17 cellular contexts compared by ENCODE assay signal in the genomic region with DNA sequence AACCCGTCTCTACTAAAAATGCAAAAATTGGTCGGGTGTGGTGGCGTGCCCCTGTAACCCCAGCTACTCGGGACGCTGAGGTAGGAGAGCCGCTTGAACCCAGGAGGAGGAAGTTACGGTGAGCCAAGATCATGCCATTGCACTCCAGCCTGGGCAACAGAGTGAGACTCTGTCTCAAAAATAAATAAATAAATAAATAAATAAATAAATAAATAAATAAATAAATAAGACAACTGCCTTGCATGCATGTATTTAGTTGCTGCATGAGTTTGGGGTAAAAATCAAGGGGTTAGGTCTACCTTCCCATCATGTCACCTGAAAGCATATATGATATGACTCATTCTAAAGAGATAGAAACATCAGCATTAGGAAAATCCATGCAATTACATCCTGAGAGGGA.
DNase-seq lines count a peak whose midpoint lies in the region; TF ChIP-seq lines count a peak whose summit lies in the region.
"Had no signal": no experiment of that assay in that cellular context is flagged by ENCODE, and none has a peak within 500 bp of the region (broad histone marks: within the 10 kb centered on the region; RNA-seq: fewer than 3 reads in every experiment).

No MANE protein-coding gene starts in this region.

- TF ChIP-seq POLR2A in sigmoid colon (IDR thresholded peaks at IDR 0.05) (no peak), breast epithelium (IDR thresholded peaks at IDR 0.05) (no peak)

- H3K36me3 ChIP-seq in HEK293 (ENCODE audit: control insufficient read depth in 2 of 2, insufficient read depth in 1 of 2, low read length in 2 of 2) (no peaks in the 10 kb centered on the region), hepatocyte (replicated peaks; ENCODE audit: insufficient read depth, low read depth) (no peaks in the 10 kb centered on the region), sigmoid colon (no peaks in the 10 kb centered on the region), breast epithelium (no peaks in the 10 kb centered on the region)
- H3K36me3 ChIP-seq: BLaER1 treated with 17β-estradiol and CSF1 and Interleukin-3, amounts not matched to agents 10 nM and 100 nM had no signal

- H3K9me3 ChIP-seq in HEK293 (ENCODE audit: control insufficient read depth, insufficient read depth, low read depth, low read length) (no peaks in the 10 kb centered on the region), hepatocyte (ENCODE audit: low read depth) (no peaks in the 10 kb centered on the region), sigmoid colon (no peaks in the 10 kb centered on the region), breast epithelium (no peaks in the 10 kb centered on the region)
- H3K9me3 ChIP-seq: A549; BLaER1 treated with 17β-estradiol and CSF1 and Interleukin-3, amounts not matched to agents 10 nM and 100 nM; Caco-2 had no signal

- no peak for DNase-seq in hepatocyte (ENCODE audit: low spot score)
- no peak for DNase-seq in sigmoid colon
- no peak for DNase-seq in NCI-H146 (lab: John Stamatoyannopoulos, UW)
- DNase-seq in GM19238 (ENCODE audit: insufficient read length, low spot score): no peak
- no peak for DNase-seq in breast epithelium (ENCODE audit: low spot score in 2 of 2)
- DNase-seq: AML-193; Caco-2; Calu3; CD4-positive, alpha-beta T cell; CD8-positive, alpha-beta T cell; DMS79 treated with DMSO at 0.1 percent for 48 hours; GF-D8 had no signal

- H3K79me2 ChIP-seq in hepatocyte: no peaks in the 10 kb centered on the region

- no peak overlapping the region for H3K4me2 ChIP-seq in hepatocyte
- H3K4me2 ChIP-seq: A549; BLaER1 treated with 17β-estradiol and CSF1 and Interleukin-3, amounts not matched to agents 10 nM and 100 nM had no signal

- H3K27me3 ChIP-seq in hepatocyte: no peaks in the 10 kb centered on the region
- H3K27me3 ChIP-seq in sigmoid colon: no peaks in the 10 kb centered on the region
- H3K27me3 ChIP-seq in breast epithelium: no peaks in the 10 kb centered on the region
- H3K27me3 ChIP-seq: BLaER1 treated with 17β-estradiol and CSF1 and Interleukin-3, amounts not matched to agents 10 nM and 100 nM had no signal

- no peak for TF ChIP-seq EP300 in sigmoid colon (IDR thresholded peaks at IDR 0.05)

- WGBS in hepatocyte (ENCODE audit: low lambda C conversion rate, missing lambda C conversion rate): 100% methylated on average over 6 of the region's 7 CpGs
- WGBS in sigmoid colon, 2 donors: 97 to 98% methylated on average over 7 of the region's 7 CpGs

- H3K4me3 ChIP-seq in HEK293 (ENCODE audit: low read depth, low read length): no peak overlapping the region
- H3K4me3 ChIP-seq in hepatocyte: no peak overlapping the region
- no peak overlapping the region for H3K4me3 ChIP-seq in sigmoid colon
- H3K4me3 ChIP-seq in breast epithelium: no peak overlapping the region
- H3K4me3 ChIP-seq: A549; BLaER1 treated with 17β-estradiol and CSF1 and Interleukin-3, amounts not matched to agents 10 nM and 100 nM had no signal

- intact Hi-C loops in sigmoid colon (cut with DNase I) (loop anchor here (2.0 to 5.0 kb wide), 2 partner anchors 43 to 44 kb away; no protein-coding TSS in a partner anchor), breast epithelium (cut with DNase I; ENCODE audit: low total_unique reads) (no loop called here)

- no peaks in the 10 kb centered on the region for H4K20me1 ChIP-seq in hepatocyte (ENCODE audit: insufficient read depth, poor library complexity, severe bottlenecking)
- H4K20me1 ChIP-seq: BLaER1 treated with 17β-estradiol and CSF1 and Interleukin-3, amounts not matched to agents 10 nM and 100 nM had no signal

- H2AFZ ChIP-seq in hepatocyte: no peak overlapping the region

- no peak overlapping the region for H3K27ac ChIP-seq in HEK293 (ENCODE audit: extremely low read depth, low read depth, low read length)
- peak overlapping the region; percentile 34 for H3K27ac ChIP-seq in hepatocyte
- H3K27ac ChIP-seq in sigmoid colon: peak overlapping the region in 3 of 4 donors; percentile 27 to 45 (median 40)
- H3K27ac ChIP-seq in breast epithelium: no peak overlapping the region
- H3K27ac ChIP-seq: 22Rv1; A549; BLaER1 treated with 17β-estradiol and CSF1 and Interleukin-3, amounts not matched to agents 10 nM and 100 nM; C4-2B had no signal

- TF ChIP-seq CTCF in HEK293 (tag by site-specific recombination; IDR thresholded peaks at IDR 0.05) (no peak), hepatocyte (IDR thresholded peaks at IDR 0.05; ENCODE audit: poor library complexity) (no peak), sigmoid colon (IDR thresholded peaks at IDR 0.05) (no peak), breast epithelium (IDR thresholded peaks at IDR 0.05) (no peak)

- POLR2A ChIA-PET in HEK293 (lab: Yijun Ruan, JAX): no interaction called here

- H3K4me1 ChIP-seq in HEK293 (ENCODE audit: control insufficient read depth, insufficient read depth, low read length) (no peaks in the 10 kb centered on the region), hepatocyte (ENCODE audit: insufficient read depth) (peaks cover 5% of the 10 kb centered on the region), sigmoid colon (peaks cover 0 to 29% (median 24%) of the 10 kb centered on the region in 4 donors), breast epithelium (no peaks in the 10 kb centered on the region)
- H3K4me1 ChIP-seq: A549; BLaER1 treated with 17β-estradiol and CSF1 and Interleukin-3, amounts not matched to agents 10 nM and 100 nM; Caco-2 had no signal

- no peaks in the 10 kb centered on the region for H3K9me2 ChIP-seq in hepatocyte (replicated peaks; ENCODE audit: insufficient read depth)

- CTCF ChIA-PET in HEK293 (lab: Yijun Ruan, JAX): interaction anchor here (0.7 to 1.8 kb wide), 2 partner anchors 167 to 301 kb away, joined by 3 to 4 read pairs; no protein-coding TSS in a partner anchor

TF ChIP-seq in HEK293, 187 proteins besides CTCF, POLR2A, EP300 and RAD21 (continues in another document):
- TF ChIP-seq GLIS1 (tag by site-specific recombination; IDR thresholded peaks at IDR 0.05): no peak
- no peak for TF ChIP-seq ZNF677 (tag by site-specific recombination; IDR thresholded peaks at IDR 0.05)
- no peak for TF ChIP-seq ZNF621 (tag by site-specific recombination; IDR thresholded peaks at IDR 0.05)
- peak; percentile 51; the same call in 1 of the 2 replicates for TF ChIP-seq ZBTB8A (tag by site-specific recombination; IDR thresholded peaks at IDR 0.05)
- peak; percentile 83 for TF ChIP-seq ZNF394 (tag by site-specific recombination; IDR thresholded peaks at IDR 0.05; ENCODE audit: borderline replicate concordance)
- no peak for TF ChIP-seq ZNF561 (tag by site-specific recombination; IDR thresholded peaks at IDR 0.05; ENCODE audit: borderline replicate concordance)
- peak; percentile 54 for TF ChIP-seq ZNF623 (tag by site-specific recombination; IDR thresholded peaks at IDR 0.05)
- TF ChIP-seq ZNF558 (tag by site-specific recombination; IDR thresholded peaks at IDR 0.05): peak; percentile 39; the same call in 1 of the 2 replicates
- no peak for TF ChIP-seq ZBTB21 (tag by site-specific recombination; IDR thresholded peaks at IDR 0.05)
- TF ChIP-seq TCF7L2 (IDR thresholded peaks at IDR 0.05; ENCODE audit: borderline replicate concordance, low read depth, low read length): no peak
- TF ChIP-seq YY1 (tag by site-specific recombination; IDR thresholded peaks at IDR 0.05): no peak
- no peak; the same call in 1 of the 2 replicates for TF ChIP-seq GLI2 (tag by site-specific recombination; IDR thresholded peaks at IDR 0.05; ENCODE audit: borderline replicate concordance, low read depth)
- 0 out of 2 replicates have a peak, but pooled peaks have one; percentile 7 for TF ChIP-seq ZNF292 (tag by site-specific recombination; IDR thresholded peaks at IDR 0.05; ENCODE audit: borderline replicate concordance, low read depth)
- TF ChIP-seq ZNF37A (tag by site-specific recombination; IDR thresholded peaks at IDR 0.05): no peak
- no peak for TF ChIP-seq EGR2 (tag by site-specific recombination; IDR thresholded peaks at IDR 0.05; ENCODE audit: low read depth)
- peak; percentile 53; the same call in 1 of the 2 replicates for TF ChIP-seq ZNF140 (tag by site-specific recombination; IDR thresholded peaks at IDR 0.05)
- no peak for TF ChIP-seq ZNF843 (tag by site-specific recombination; IDR thresholded peaks at IDR 0.05)
- peak; percentile 17; the same call in 1 of the 2 replicates for TF ChIP-seq ZNF654 (tag by site-specific recombination; IDR thresholded peaks at IDR 0.05; ENCODE audit: low read depth)
- TF ChIP-seq ZNF426 (tag by site-specific recombination; IDR thresholded peaks at IDR 0.05): peak; percentile 72
- TF ChIP-seq ZNF211 (tag by site-specific recombination; IDR thresholded peaks at IDR 0.05; ENCODE audit: low read depth): no peak
- no peak for TF ChIP-seq ZFP37 (tag by site-specific recombination; IDR thresholded peaks at IDR 0.05)
- TF ChIP-seq, protein P1, sequence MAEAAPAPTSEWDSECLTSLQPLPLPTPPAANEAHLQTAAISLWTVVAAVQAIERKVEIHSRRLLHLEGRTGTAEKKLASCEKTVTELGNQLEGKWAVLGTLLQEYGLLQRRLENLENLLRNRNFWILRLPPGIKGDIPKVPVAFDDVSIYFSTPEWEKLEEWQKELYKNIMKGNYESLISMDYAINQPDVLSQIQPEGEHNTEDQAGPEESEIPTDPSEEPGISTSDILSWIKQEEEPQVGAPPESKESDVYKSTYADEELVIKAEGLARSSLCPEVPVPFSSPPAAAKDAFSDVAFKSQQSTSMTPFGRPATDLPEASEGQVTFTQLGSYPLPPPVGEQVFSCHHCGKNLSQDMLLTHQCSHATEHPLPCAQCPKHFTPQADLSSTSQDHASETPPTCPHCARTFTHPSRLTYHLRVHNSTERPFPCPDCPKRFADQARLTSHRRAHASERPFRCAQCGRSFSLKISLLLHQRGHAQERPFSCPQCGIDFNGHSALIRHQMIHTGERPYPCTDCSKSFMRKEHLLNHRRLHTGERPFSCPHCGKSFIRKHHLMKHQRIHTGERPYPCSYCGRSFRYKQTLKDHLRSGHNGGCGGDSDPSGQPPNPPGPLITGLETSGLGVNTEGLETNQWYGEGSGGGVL (tag by site-specific recombination; IDR thresholded peaks at IDR 0.05): no peak
- TF ChIP-seq, protein P2, sequence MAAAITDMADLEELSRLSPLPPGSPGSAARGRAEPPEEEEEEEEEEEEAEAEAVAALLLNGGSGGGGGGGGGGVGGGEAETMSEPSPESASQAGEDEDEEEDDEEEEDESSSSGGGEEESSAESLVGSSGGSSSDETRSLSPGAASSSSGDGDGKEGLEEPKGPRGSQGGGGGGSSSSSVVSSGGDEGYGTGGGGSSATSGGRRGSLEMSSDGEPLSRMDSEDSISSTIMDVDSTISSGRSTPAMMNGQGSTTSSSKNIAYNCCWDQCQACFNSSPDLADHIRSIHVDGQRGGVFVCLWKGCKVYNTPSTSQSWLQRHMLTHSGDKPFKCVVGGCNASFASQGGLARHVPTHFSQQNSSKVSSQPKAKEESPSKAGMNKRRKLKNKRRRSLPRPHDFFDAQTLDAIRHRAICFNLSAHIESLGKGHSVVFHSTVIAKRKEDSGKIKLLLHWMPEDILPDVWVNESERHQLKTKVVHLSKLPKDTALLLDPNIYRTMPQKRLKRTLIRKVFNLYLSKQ (tag by site-specific recombination; IDR thresholded peaks at IDR 0.05; ENCODE audit: borderline replicate concordance): no peak

Comparison
In these comparisons a context has a peak if more than half of its experiments do, and no peak if none do; other contexts are left out.
1. H3K27ac ChIP-seq: peak in hepatocyte (single experiment) and sigmoid colon (3 of 4); none in HEK293 (single experiment) and breast epithelium (0 of 2).